ENCODE assay signal across 24 cellular contexts in genomic region chr7:47943676-47944474, GRCh38. TPM values are rescaled to one million over a fixed set of nuclear protein-coding genes. Genes with fewer than 3 reads are reported as not detected.
DNase-seq lines count a peak whose midpoint lies in the region; ATAC-seq, FAIRE-seq and TF ChIP-seq lines count a peak whose summit lies in the region.
"Had no signal": no experiment of that assay in that cellular context is flagged by ENCODE, and none has a peak within 500 bp of the region (broad histone marks: within the 10 kb centered on the region; RNA-seq: fewer than 3 reads in every experiment).

No MANE protein-coding gene starts in this region.

- H3K27ac ChIP-seq in astrocyte (ENCODE audit: low read depth, low read length): no peak overlapping the region
- H3K27ac ChIP-seq in mesenchymal stem cell (ENCODE audit: low read length, poor library complexity, severe bottlenecking): no peak overlapping the region
- no peak overlapping the region for H3K27ac ChIP-seq in naive thymus-derived CD4-positive, alpha-beta T cell (ENCODE audit: low read depth, low read length)
- H3K27ac ChIP-seq: dorsolateral prefrontal cortex, ovary had no signal

- peak overlapping the region in 1 of 2 experiments; percentile 73 for H3K18ac ChIP-seq in mesenchymal stem cell (ENCODE audit: low read depth in 1 of 2, low read length in 2 of 2)

- peak overlapping the region; percentile 77 for H4K8ac ChIP-seq in mesenchymal stem cell (ENCODE audit: low read length)

- no peak overlapping the region for H3K4me3 ChIP-seq in astrocyte (ENCODE audit: insufficient read depth, low read depth, low read length)
- no peak overlapping the region for H3K4me3 ChIP-seq in mesenchymal stem cell (ENCODE audit: insufficient read depth in 1 of 2, low read depth in 1 of 2, low read length in 2 of 2)
- H3K4me3 ChIP-seq in naive thymus-derived CD4-positive, alpha-beta T cell (ENCODE audit: low read length): no peak overlapping the region
- H3K4me3 ChIP-seq: BLaER1 treated with 17β-estradiol and CSF1 and Interleukin-3, amounts not matched to agents 10 nM and 100 nM; dorsolateral prefrontal cortex; ovary had no signal

- H2AK5ac ChIP-seq in mesenchymal stem cell (ENCODE audit: low read length, severe bottlenecking): peak overlapping the region; percentile 73

- WGBS in mesenchymal stem cell: 89% methylated on average over 8 of the region's 8 CpGs

- H2AFZ ChIP-seq in astrocyte (ENCODE audit: low read depth, low read length) (peak overlapping the region; percentile 27), mesenchymal stem cell (ENCODE audit: low read depth, low read length) (peak overlapping the region; percentile 77)

- H3K23ac ChIP-seq in mesenchymal stem cell (ENCODE audit: low read length in 2 of 2): no peak overlapping the region

- peak overlapping the region in 1 of 2 experiments; percentile 60 for H3K4ac ChIP-seq in mesenchymal stem cell (ENCODE audit: low read depth in 1 of 2, low read length in 2 of 2)

- no peak overlapping the region for H3K27ac Mint-ChIP-seq in astrocyte (ENCODE audit: unreplicated experiment)
- H3K27ac Mint-ChIP-seq in naive thymus-derived CD4-positive, alpha-beta T cell: no peak overlapping the region
- H3K27ac Mint-ChIP-seq: activated CD8-positive, alpha-beta T cell treated with anti-CD3 and anti-CD28 coated beads, Interleukin-2, amount 10 ng/mL, durations not matched to agents 7 days and 5 days; activated naive CD4-positive, alpha-beta T cell treated with anti-CD3 and anti-CD28 coated beads for 36 hours; stimulated activated memory B cell treated with anti-CD40 and anti-IgM and Interleukin-4, amounts not matched to agents 10 μg/mL and 1 μg/mL and 100 μg/mL, for 72 hours; type B pancreatic cell had no signal

- no peak overlapping the region for H2BK5ac ChIP-seq in mesenchymal stem cell (ENCODE audit: low read depth, low read length, poor library complexity, severe bottlenecking)

- no peaks in the 10 kb centered on the region for H3K9me3 Mint-ChIP-seq in astrocyte (ENCODE audit: unreplicated experiment)
- H3K9me3 Mint-ChIP-seq in naive thymus-derived CD4-positive, alpha-beta T cell: no peaks in the 10 kb centered on the region
- H3K9me3 Mint-ChIP-seq: activated naive CD4-positive, alpha-beta T cell treated with anti-CD3 and anti-CD28 coated beads for 36 hours; brain; naive thymus-derived CD8-positive, alpha-beta T cell; stimulated activated memory B cell treated with anti-CD40 and anti-IgM and Interleukin-4, amounts not matched to agents 10 μg/mL and 1 μg/mL and 100 μg/mL, for 72 hours; type B pancreatic cell had no signal

- no peak for ATAC-seq in naive thymus-derived CD4-positive, alpha-beta T cell
- ATAC-seq in HG03439 (IDR thresholded peaks at IDR 0.05; ENCODE audit: unreplicated experiment): no peak
- ATAC-seq: naive thymus-derived CD8-positive, alpha-beta T cell; stimulated activated memory B cell treated with anti-CD40 and anti-IgM and Interleukin-4, amounts not matched to agents 10 μg/mL and 1 μg/mL and 100 μg/mL, for 72 hours had no signal

- peak overlapping the region in 1 of 2 experiments; percentile 61 for H3K14ac ChIP-seq in mesenchymal stem cell (ENCODE audit: low read length in 2 of 2)

- DNase-seq in EH (ENCODE audit: low read depth): peak; percentile 47
- peak; percentile 20 for DNase-seq in GM03348 (ENCODE audit: low spot score)
- no peak for DNase-seq in astrocyte (ENCODE audit: low read depth)
- DNase-seq in mesenchymal stem cell: no peak
- no peak for DNase-seq in AML-193 (lab: John Stamatoyannopoulos, UW)
- DNase-seq in naive thymus-derived CD4-positive, alpha-beta T cell: no peak
- DNase-seq: activated CD8-positive, alpha-beta T cell treated with anti-CD3 and anti-CD28 coated beads, Interleukin-2, amount 10 ng/mL, durations not matched to agents 7 days and 5 days; activated naive CD4-positive, alpha-beta T cell treated with anti-CD3 and anti-CD28 coated beads for 36 hours; DMS53; dorsolateral prefrontal cortex; GDM1; naive thymus-derived CD8-positive, alpha-beta T cell; NCI-H1092 treated with DMSO at 0.1 percent for 48 hours; NCI-H187; NCI-H2171; ovary; substantia nigra had no signal

- H3K4me1 ChIP-seq in astrocyte (ENCODE audit: insufficient read depth, low read length): peaks cover 21% of the 10 kb centered on the region
- H3K4me1 ChIP-seq in mesenchymal stem cell (ENCODE audit: control insufficient read depth, insufficient read depth, low read depth, low read length): peaks cover 24% of the 10 kb centered on the region
- no peaks in the 10 kb centered on the region for H3K4me1 ChIP-seq in naive thymus-derived CD4-positive, alpha-beta T cell (ENCODE audit: control insufficient read depth in 2 of 2, insufficient read depth in 2 of 2, low read length in 2 of 2)

- no peak for FAIRE-seq in astrocyte (lab: Jason Lieb, UNC)
- FAIRE-seq: endometrium had no signal

- no peak for TF ChIP-seq CTCF in astrocyte (IDR thresholded peaks at IDR 0.05; ENCODE audit: insufficient read depth, low read depth, low read length)

- no peaks in the 10 kb centered on the region for H4K20me1 ChIP-seq in astrocyte (ENCODE audit: insufficient read depth, low read length)
- H4K20me1 ChIP-seq: BLaER1 treated with 17β-estradiol and CSF1 and Interleukin-3, amounts not matched to agents 10 nM and 100 nM had no signal

- H3K9ac ChIP-seq in astrocyte (ENCODE audit: low read length) (no peak overlapping the region), mesenchymal stem cell (ENCODE audit: low read length) (no peak overlapping the region)
- H3K9ac ChIP-seq: BLaER1 treated with 17β-estradiol and CSF1 and Interleukin-3, amounts not matched to agents 10 nM and 100 nM had no signal

- no peaks in the 10 kb centered on the region for H3K36me3 Mint-ChIP-seq in astrocyte (ENCODE audit: low read depth, unreplicated experiment)
- H3K36me3 Mint-ChIP-seq in naive thymus-derived CD4-positive, alpha-beta T cell: no peaks in the 10 kb centered on the region
- H3K36me3 Mint-ChIP-seq: brain; naive thymus-derived CD8-positive, alpha-beta T cell; stimulated activated memory B cell treated with anti-CD40 and anti-IgM and Interleukin-4, amounts not matched to agents 10 μg/mL and 1 μg/mL and 100 μg/mL, for 72 hours; type B pancreatic cell had no signal

- H2BK12ac ChIP-seq in mesenchymal stem cell (ENCODE audit: low read length in 2 of 2): peak overlapping the region; percentile 43 to 64

- peak overlapping the region; percentile 39 for H2BK120ac ChIP-seq in mesenchymal stem cell (ENCODE audit: low read depth, low read length)

- H3K4me2 ChIP-seq in astrocyte (ENCODE audit: low read length) (no peak overlapping the region), mesenchymal stem cell (ENCODE audit: low read length, poor library complexity, severe bottlenecking) (no peak overlapping the region)

- CTCF ChIA-PET in naive thymus-derived CD4-positive, alpha-beta T cell (lab: Charles Lee): interaction anchor here (0.5 to 4.2 kb wide), 6 partner anchors 21 to 211 kb away, joined by 3 to 46 read pairs (median 4); no protein-coding TSS in a partner anchor

- no peak overlapping the region for H2BK15ac ChIP-seq in mesenchymal stem cell (ENCODE audit: low read depth, poor library complexity, severe bottlenecking)

- H3K36me3 ChIP-seq in astrocyte (ENCODE audit: insufficient read depth, low read length): no peaks in the 10 kb centered on the region
- H3K36me3 ChIP-seq in mesenchymal stem cell (ENCODE audit: control insufficient read depth in 1 of 2, insufficient read depth in 2 of 2, low read depth in 1 of 2, low read length in 2 of 2): peaks cover 0 to 3% of the 10 kb centered on the region in 2 experiments
- H3K36me3 ChIP-seq in naive thymus-derived CD4-positive, alpha-beta T cell (ENCODE audit: control insufficient read depth in 2 of 3, insufficient read depth in 3 of 3, low read length in 3 of 3): no peaks in the 10 kb centered on the region
- H3K36me3 ChIP-seq: BLaER1 treated with 17β-estradiol and CSF1 and Interleukin-3, amounts not matched to agents 10 nM and 100 nM; ovary had no signal

- H3K9me3 ChIP-seq in astrocyte (ENCODE audit: insufficient read depth, low read depth, low read length): no peaks in the 10 kb centered on the region
- no peaks in the 10 kb centered on the region for H3K9me3 ChIP-seq in mesenchymal stem cell (ENCODE audit: control insufficient read depth, low read length)
- no peaks in the 10 kb centered on the region for H3K9me3 ChIP-seq in naive thymus-derived CD4-positive, alpha-beta T cell (ENCODE audit: control insufficient read depth in 2 of 3, low read length in 3 of 3)
- H3K9me3 ChIP-seq: BLaER1 treated with 17β-estradiol and CSF1 and Interleukin-3, amounts not matched to agents 10 nM and 100 nM; ovary had no signal

- H3K4me1 Mint-ChIP-seq in astrocyte (ENCODE audit: low read depth, unreplicated experiment): peaks cover 45% of the 10 kb centered on the region
- H3K4me1 Mint-ChIP-seq in naive thymus-derived CD4-positive, alpha-beta T cell: no peaks in the 10 kb centered on the region

- POLR2A ChIA-PET in naive thymus-derived CD4-positive, alpha-beta T cell (lab: Charles Lee): no interaction called here

- peak overlapping the region; percentile 23 for H4K91ac ChIP-seq in mesenchymal stem cell (ENCODE audit: low read length)

- no peak overlapping the region for H3K4me3 Mint-ChIP-seq in astrocyte (ENCODE audit: unreplicated experiment)
- no peak overlapping the region for H3K4me3 Mint-ChIP-seq in naive thymus-derived CD4-positive, alpha-beta T cell
- H3K4me3 Mint-ChIP-seq: activated CD8-positive, alpha-beta T cell treated with anti-CD3 and anti-CD28 coated beads, Interleukin-2, amount 10 ng/mL, durations not matched to agents 7 days and 5 days; activated naive CD4-positive, alpha-beta T cell treated with anti-CD3 and anti-CD28 coated beads for 36 hours; brain; naive thymus-derived CD8-positive, alpha-beta T cell; stimulated activated memory B cell treated with anti-CD40 and anti-IgM and Interleukin-4, amounts not matched to agents 10 μg/mL and 1 μg/mL and 100 μg/mL, for 72 hours; type B pancreatic cell had no signal

- H3K79me2 ChIP-seq in astrocyte (ENCODE audit: insufficient read depth, low read length): no peaks in the 10 kb centered on the region

- intact Hi-C loops in naive thymus-derived CD4-positive, alpha-beta T cell (cut with micrococcal nuclease): loop anchor here (10.0 kb wide), 3 partner anchors 771 to 1261 kb away; no protein-coding TSS in a partner anchor

- H3K27me3 ChIP-seq in astrocyte (ENCODE audit: insufficient read depth, low read length) (no peaks in the 10 kb centered on the region), mesenchymal stem cell (ENCODE audit: control insufficient read depth in 1 of 2, insufficient read depth in 1 of 2, low read length in 2 of 2) (no peaks in the 10 kb centered on the region)
- no peaks in the 10 kb centered on the region for H3K27me3 ChIP-seq in naive thymus-derived CD4-positive, alpha-beta T cell (ENCODE audit: control insufficient read depth in 2 of 2, insufficient read depth in 2 of 2, low read length in 2 of 2)
- H3K27me3 ChIP-seq: BLaER1 treated with 17β-estradiol and CSF1 and Interleukin-3, amounts not matched to agents 10 nM and 100 nM; dorsolateral prefrontal cortex; ovary had no signal

- no peaks in the 10 kb centered on the region for H3K79me1 ChIP-seq in mesenchymal stem cell (replicated peaks; ENCODE audit: low read length, poor library complexity, severe bottlenecking)

- no peaks in the 10 kb centered on the region for H3K27me3 Mint-ChIP-seq in astrocyte (ENCODE audit: low read depth, unreplicated experiment)
- no peaks in the 10 kb centered on the region for H3K27me3 Mint-ChIP-seq in naive thymus-derived CD4-positive, alpha-beta T cell
- H3K27me3 Mint-ChIP-seq: stimulated activated memory B cell treated with anti-CD40 and anti-IgM and Interleukin-4, amounts not matched to agents 10 μg/mL and 1 μg/mL and 100 μg/mL, for 72 hours; type B pancreatic cell had no signal

RNA-seq across cellular contexts. Expression of gene PKD1L1, which starts 4.4 kb away (rescaled TPM):
- 0.31 and 0.39 TPM in 2 replicates for total RNA-seq in astrocyte
- polyA plus RNA-seq in mesenchymal stem cell (2013, experiment 1 of 2): 0.03 TPM
- polyA plus RNA-seq in mesenchymal stem cell (2013, experiment 2 of 2): 0.05 TPM
- 1 to 10 TPM in 2 of 5 experiments, under 1 TPM in 3; 0.07 to 1.5 (median 0.95) TPM for total RNA-seq in naive thymus-derived CD4-positive, alpha-beta T cell
- under 1 TPM in 1 of 2 donors, not detected in 1; 0.08 TPM for polyA plus RNA-seq in naive thymus-derived CD4-positive, alpha-beta T cell
- total RNA-seq: HT-29 had no signal

RNA-seq across cellular contexts. Expression of gene HUS1, which starts 35.5 kb away (rescaled TPM):
- total RNA-seq in astrocyte: 31.0 and 34.4 TPM in 2 replicates
- polyA plus RNA-seq in mesenchymal stem cell (2013, experiment 1 of 2): 23.4 TPM
- 22.3 TPM for polyA plus RNA-seq in mesenchymal stem cell (2013, experiment 2 of 2)
- 10 to 100 TPM; 39.2 to 84.0 (median 79.2) TPM for total RNA-seq in naive thymus-derived CD4-positive, alpha-beta T cell
- 10 to 100 TPM; 36.1 to 44.0 TPM for polyA plus RNA-seq in naive thymus-derived CD4-positive, alpha-beta T cell

Comparison
In these comparisons a context has a peak if more than half of its experiments do, and no peak if none do; other contexts are left out.
1. DNase-seq: peak in EH (single experiment) and GM03348 (single experiment); none in astrocyte (single experiment), mesenchymal stem cell (single experiment), AML-193 (0 of 2) and naive thymus-derived CD4-positive, alpha-beta T cell (0 of 9).